ENCODE assay signal across 24 cellular contexts in genomic region chr1:206476058-206476457, GRCh38.
"Had no signal": no experiment of that assay in that cellular context is flagged by ENCODE, and none has a peak within 500 bp of the region (broad histone marks: within the 10 kb centered on the region; RNA-seq: fewer than 3 reads in every experiment).

No MANE protein-coding gene starts in this region.

- ATAC-seq: esophagus mucosa, pancreas had no signal

- H3K36me3 ChIP-seq: pancreas, prostate gland had no signal

- H3K4me3 Mint-ChIP-seq: activated naive CD4-positive, alpha-beta T cell treated with anti-CD3 and anti-CD28 coated beads, Interleukin-2, amount 50 U/mL, for 24 hours; central memory CD8-positive, alpha-beta T cell; dendritic cell treated with granulocyte-macrophage colony-stimulating factor and Interleukin-4, amounts not matched to agents 40 ng/mL and 50 ng/mL, for 4 days; endodermal cell; mesothelial cell of epicardium; nephron progenitor cell had no signal

- H3K27me3 Mint-ChIP-seq: activated naive CD4-positive, alpha-beta T cell treated with anti-CD3 and anti-CD28 coated beads, Interleukin-2, amount 50 U/mL, for 24 hours; central memory CD8-positive, alpha-beta T cell; dendritic cell treated with granulocyte-macrophage colony-stimulating factor and Interleukin-4, amounts not matched to agents 40 ng/mL and 50 ng/mL, for 4 days; naive B cell had no signal

- H3K9me3 Mint-ChIP-seq: activated naive CD4-positive, alpha-beta T cell treated with anti-CD3 and anti-CD28 coated beads, Interleukin-2, amount 50 U/mL, for 24 hours; central memory CD8-positive, alpha-beta T cell; dendritic cell treated with granulocyte-macrophage colony-stimulating factor and Interleukin-4, amounts not matched to agents 40 ng/mL and 50 ng/mL, for 4 days; endodermal cell; mesothelial cell of epicardium; naive B cell; nephron progenitor cell had no signal

- H3K4me3 ChIP-seq: pancreas, prostate gland, sigmoid colon, transverse colon had no signal

- H3K27ac ChIP-seq: pancreas, prostate gland, sigmoid colon, transverse colon had no signal

- H3K27ac Mint-ChIP-seq: endodermal cell, mesothelial cell of epicardium, nephron progenitor cell had no signal

- DNase-seq: activated CD4-positive, alpha-beta T cell treated with anti-CD3 and anti-CD28 coated beads for 4 hours; activated CD4-positive, CD25-positive, alpha-beta regulatory T cell; activated CD8-positive, alpha-beta memory T cell treated with anti-CD3 and anti-CD28 coated beads, Interleukin-2, amount 50 U/mL, for 48 hours; amygdala; endodermal cell; foreskin fibroblast; head of caudate nucleus; hippocampal formation; naive B cell; nephron progenitor cell; nucleus accumbens; pancreas; retina; sigmoid colon; small intestine; stimulated activated CD4-positive, alpha-beta T cell treated with anti-CD3 and anti-CD28 coated beads, Interleukin-4, amount 100 ng/mL, for 4 hours; stimulated activated naive CD4-positive, alpha-beta T cell; transverse colon had no signal

- H3K9me3 ChIP-seq: pancreas, prostate gland, sigmoid colon, transverse colon had no signal

- H3K27me3 ChIP-seq: pancreas, sigmoid colon, transverse colon had no signal
